ENCODE assay signal across 2 cellular contexts in genomic region chr2:178949151-178949550, GRCh38.
TF ChIP-seq lines count a peak whose summit lies in the region.

No MANE protein-coding gene starts in this region.

TF ChIP-seq in SK-N-SH, 30 proteins besides CTCF, POLR2A, EP300 and RAD21 (continued from another document):
- no peak for TF ChIP-seq IRF3 (IDR thresholded peaks at IDR 0.05; ENCODE audit: low read depth, low read length)
- no peak for TF ChIP-seq TCF12 (IDR thresholded peaks at IDR 0.05)
- no peak for TF ChIP-seq MEF2A (IDR thresholded peaks at IDR 0.05; ENCODE audit: borderline replicate concordance, low read depth)
- no peak for TF ChIP-seq SIN3A (IDR thresholded peaks at IDR 0.05; ENCODE audit: borderline replicate concordance, low read depth, low read length)
- TF ChIP-seq GABPA (IDR thresholded peaks at IDR 0.05; ENCODE audit: low read depth) = no peak
- no peak for TF ChIP-seq NFIC (IDR thresholded peaks at IDR 0.05; ENCODE audit: borderline replicate concordance)
- no peak for TF ChIP-seq FOXJ3 (CRISPR knock-in tag; IDR thresholded peaks at IDR 0.05)
- no peak for TF ChIP-seq ZBTB33 (IDR thresholded peaks at IDR 0.05; ENCODE audit: borderline replicate concordance, low read depth)
- TF ChIP-seq JUND (IDR thresholded peaks at IDR 0.05) = no peak

TF ChIP-seq in SK-N-SH treated with all-trans-retinoic acid at 6 μM for 48 hours, 23 proteins besides CTCF, POLR2A, EP300 and RAD21 (continued from another document):
- TF ChIP-seq, protein P1, sequence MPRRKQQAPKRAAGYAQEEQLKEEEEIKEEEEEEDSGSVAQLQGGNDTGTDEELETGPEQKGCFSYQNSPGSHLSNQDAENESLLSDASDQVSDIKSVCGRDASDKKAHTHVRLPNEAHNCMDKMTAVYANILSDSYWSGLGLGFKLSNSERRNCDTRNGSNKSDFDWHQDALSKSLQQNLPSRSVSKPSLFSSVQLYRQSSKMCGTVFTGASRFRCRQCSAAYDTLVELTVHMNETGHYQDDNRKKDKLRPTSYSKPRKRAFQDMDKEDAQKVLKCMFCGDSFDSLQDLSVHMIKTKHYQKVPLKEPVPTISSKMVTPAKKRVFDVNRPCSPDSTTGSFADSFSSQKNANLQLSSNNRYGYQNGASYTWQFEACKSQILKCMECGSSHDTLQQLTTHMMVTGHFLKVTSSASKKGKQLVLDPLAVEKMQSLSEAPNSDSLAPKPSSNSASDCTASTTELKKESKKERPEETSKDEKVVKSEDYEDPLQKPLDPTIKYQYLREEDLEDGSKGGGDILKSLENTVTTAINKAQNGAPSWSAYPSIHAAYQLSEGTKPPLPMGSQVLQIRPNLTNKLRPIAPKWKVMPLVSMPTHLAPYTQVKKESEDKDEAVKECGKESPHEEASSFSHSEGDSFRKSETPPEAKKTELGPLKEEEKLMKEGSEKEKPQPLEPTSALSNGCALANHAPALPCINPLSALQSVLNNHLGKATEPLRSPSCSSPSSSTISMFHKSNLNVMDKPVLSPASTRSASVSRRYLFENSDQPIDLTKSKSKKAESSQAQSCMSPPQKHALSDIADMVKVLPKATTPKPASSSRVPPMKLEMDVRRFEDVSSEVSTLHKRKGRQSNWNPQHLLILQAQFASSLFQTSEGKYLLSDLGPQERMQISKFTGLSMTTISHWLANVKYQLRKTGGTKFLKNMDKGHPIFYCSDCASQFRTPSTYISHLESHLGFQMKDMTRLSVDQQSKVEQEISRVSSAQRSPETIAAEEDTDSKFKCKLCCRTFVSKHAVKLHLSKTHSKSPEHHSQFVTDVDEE (CRISPR knock-in tag; IDR thresholded peaks at IDR 0.05) = no peak
- TF ChIP-seq ZNF70 (CRISPR knock-in tag; IDR thresholded peaks at IDR 0.05) (no peak), ISL1 (CRISPR knock-in tag; IDR thresholded peaks at IDR 0.05) (no peak), ZFP30 (CRISPR knock-in tag; IDR thresholded peaks at IDR 0.05) (no peak), TOX (CRISPR knock-in tag; IDR thresholded peaks at IDR 0.05; ENCODE audit: borderline replicate concordance) (no peak), GLIS3 (CRISPR knock-in tag; IDR thresholded peaks at IDR 0.05) (no peak), CREB5 (CRISPR knock-in tag; IDR thresholded peaks at IDR 0.05; ENCODE audit: low read depth) (no peak), OSR1 (CRISPR knock-in tag; IDR thresholded peaks at IDR 0.05) (no peak), ZNF8 (CRISPR knock-in tag; IDR thresholded peaks at IDR 0.05) (no peak), CSDC2 (CRISPR knock-in tag; IDR thresholded peaks at IDR 0.05) (no peak), CSRNP3 (CRISPR knock-in tag; IDR thresholded peaks at IDR 0.05) (no peak)
- TF ChIP-seq, protein P2, sequence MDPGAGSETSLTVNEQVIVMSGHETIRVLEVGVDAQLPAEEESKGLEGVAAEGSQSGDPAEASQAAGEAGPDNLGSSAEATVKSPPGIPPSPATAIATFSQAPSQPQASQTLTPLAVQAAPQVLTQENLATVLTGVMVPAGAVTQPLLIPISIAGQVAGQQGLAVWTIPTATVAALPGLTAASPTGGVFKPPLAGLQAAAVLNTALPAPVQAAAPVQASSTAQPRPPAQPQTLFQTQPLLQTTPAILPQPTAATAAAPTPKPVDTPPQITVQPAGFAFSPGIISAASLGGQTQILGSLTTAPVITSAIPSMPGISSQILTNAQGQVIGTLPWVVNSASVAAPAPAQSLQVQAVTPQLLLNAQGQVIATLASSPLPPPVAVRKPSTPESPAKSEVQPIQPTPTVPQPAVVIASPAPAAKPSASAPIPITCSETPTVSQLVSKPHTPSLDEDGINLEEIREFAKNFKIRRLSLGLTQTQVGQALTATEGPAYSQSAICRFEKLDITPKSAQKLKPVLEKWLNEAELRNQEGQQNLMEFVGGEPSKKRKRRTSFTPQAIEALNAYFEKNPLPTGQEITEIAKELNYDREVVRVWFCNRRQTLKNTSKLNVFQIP (CRISPR knock-in tag; IDR thresholded peaks at IDR 0.05; ENCODE audit: borderline replicate concordance, low read depth) = no peak
- TF ChIP-seq, protein P3, sequence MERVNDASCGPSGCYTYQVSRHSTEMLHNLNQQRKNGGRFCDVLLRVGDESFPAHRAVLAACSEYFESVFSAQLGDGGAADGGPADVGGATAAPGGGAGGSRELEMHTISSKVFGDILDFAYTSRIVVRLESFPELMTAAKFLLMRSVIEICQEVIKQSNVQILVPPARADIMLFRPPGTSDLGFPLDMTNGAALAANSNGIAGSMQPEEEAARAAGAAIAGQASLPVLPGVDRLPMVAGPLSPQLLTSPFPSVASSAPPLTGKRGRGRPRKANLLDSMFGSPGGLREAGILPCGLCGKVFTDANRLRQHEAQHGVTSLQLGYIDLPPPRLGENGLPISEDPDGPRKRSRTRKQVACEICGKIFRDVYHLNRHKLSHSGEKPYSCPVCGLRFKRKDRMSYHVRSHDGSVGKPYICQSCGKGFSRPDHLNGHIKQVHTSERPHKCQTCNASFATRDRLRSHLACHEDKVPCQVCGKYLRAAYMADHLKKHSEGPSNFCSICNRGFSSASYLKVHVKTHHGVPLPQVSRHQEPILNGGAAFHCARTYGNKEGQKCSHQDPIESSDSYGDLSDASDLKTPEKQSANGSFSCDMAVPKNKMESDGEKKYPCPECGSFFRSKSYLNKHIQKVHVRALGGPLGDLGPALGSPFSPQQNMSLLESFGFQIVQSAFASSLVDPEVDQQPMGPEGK (CRISPR knock-in tag; IDR thresholded peaks at IDR 0.05; ENCODE audit: borderline replicate concordance) = no peak
TF ChIP-seq in SK-N-SH treated with all-trans-retinoic acid at 6 μM for 48 hours: peak in this region for 0.
